ENCODE assay signal across 14 cellular contexts in the genomic region with DNA sequence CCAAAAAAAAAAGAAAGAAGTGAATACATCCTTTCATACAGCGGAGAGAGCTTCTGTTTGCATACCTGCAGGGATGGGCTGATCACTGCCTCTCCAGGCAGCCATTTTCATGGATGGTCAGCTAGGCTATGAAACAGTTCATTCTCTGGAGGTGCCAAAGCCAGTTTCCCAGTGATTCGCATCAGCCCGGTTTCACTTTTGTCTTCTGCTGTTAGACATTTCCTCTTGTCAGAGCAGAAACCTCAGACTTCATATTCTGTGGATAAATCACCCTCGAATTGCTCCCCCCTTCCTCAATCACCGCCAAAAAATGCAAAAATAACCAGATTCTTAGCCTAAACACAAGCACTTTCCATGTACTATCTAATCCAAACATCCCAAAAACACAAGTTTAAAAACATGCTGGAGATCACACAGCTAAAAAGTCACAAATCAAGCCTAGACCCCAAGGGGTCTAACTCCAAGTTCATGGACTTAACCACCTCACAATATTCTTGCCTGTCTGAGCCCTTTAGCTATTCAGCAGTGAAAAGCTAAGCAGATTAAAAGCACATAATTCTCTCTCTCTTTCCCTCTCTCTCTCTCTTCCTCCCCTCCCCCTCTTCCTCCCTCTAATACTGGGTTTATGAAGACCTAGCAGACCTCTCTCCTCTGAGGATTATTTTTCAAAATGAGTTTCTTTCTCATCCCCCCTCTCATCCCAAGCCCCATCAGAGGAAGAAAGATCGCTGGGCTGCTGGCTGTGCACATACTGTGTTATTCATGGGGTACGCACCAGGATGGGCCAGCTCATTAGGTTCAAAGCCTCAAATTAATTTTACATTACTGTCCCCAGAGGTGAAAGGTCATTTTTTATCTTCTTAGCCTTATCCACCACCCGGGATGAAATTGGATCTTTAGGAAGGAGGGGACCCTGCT.
DNase-seq lines count a peak whose midpoint lies in the region; ATAC-seq and TF ChIP-seq lines count a peak whose summit lies in the region.
"Had no signal": no experiment of that assay in that cellular context is flagged by ENCODE, and none has a peak within 500 bp of the region (broad histone marks: within the 10 kb centered on the region; RNA-seq: fewer than 3 reads in every experiment).

No MANE protein-coding gene starts in this region.

- no peak for ATAC-seq in GM19397 (IDR thresholded peaks at IDR 0.05; ENCODE audit: unreplicated experiment)
- ATAC-seq: effector memory CD8-positive, alpha-beta T cell had no signal

- H3K36me3 ChIP-seq in smooth muscle cell (ENCODE audit: low read depth): no peaks in the 10 kb centered on the region
- H3K36me3 ChIP-seq in A673 (ENCODE audit: insufficient read depth, low read length, poor library complexity, severe bottlenecking): no peaks in the 10 kb centered on the region

- POLR2A ChIA-PET in A673 (lab: Charles Lee; ENCODE audit: low non-redundant PET): no interaction called here

- H3F3A ChIP-seq in smooth muscle cell (ENCODE audit: low read depth): peaks cover 12% of the 10 kb centered on the region

- H3K4me1 ChIP-seq in smooth muscle cell (ENCODE audit: low read depth) (peaks cover 26% of the 10 kb centered on the region), A673 (ENCODE audit: insufficient read depth, low read length, poor library complexity, severe bottlenecking) (no peaks in the 10 kb centered on the region)

- CTCF ChIA-PET in A673 (lab: Charles Lee): interaction anchor here (0.5 to 0.6 kb wide), 4 partner anchors 134 to 1959 kb away, joined by 3 to 18 read pairs (median 3); no protein-coding TSS in a partner anchor

- intact Hi-C loops in A673 (cut with micrococcal nuclease; ENCODE audit: unreplicated experiment): no loop called here

- no peaks in the 10 kb centered on the region for H3K9me3 Mint-ChIP-seq in T-helper 1 cell treated with Interleukin-12 subunit alpha and Interleukin-12 subunit beta and Interleukin-4 antibody, amounts not matched to agents 30 μg/mL and 1 μg/mL, for 36 hours

- H3K27ac ChIP-seq in smooth muscle cell (ENCODE audit: low read depth) (peak overlapping the region; percentile 87), A673 (ENCODE audit: low read depth, low read length, poor library complexity, severe bottlenecking) (no peak overlapping the region)
- H3K27ac ChIP-seq: VCaP had no signal

- H3K4me3 Mint-ChIP-seq in T-helper 1 cell treated with Interleukin-12 subunit alpha and Interleukin-12 subunit beta and Interleukin-4 antibody, amounts not matched to agents 30 μg/mL and 1 μg/mL, for 36 hours: peak overlapping the region; percentile 37
- H3K4me3 Mint-ChIP-seq: effector memory CD8-positive, alpha-beta T cell had no signal

- TF ChIP-seq CTCF in fibroblast of villous mesenchyme (IDR thresholded peaks at IDR 0.05; ENCODE audit: insufficient read depth, low read depth, low read length) (no peak), smooth muscle cell (IDR thresholded peaks at IDR 0.05; ENCODE audit: borderline replicate concordance, insufficient read depth, poor library complexity, severe bottlenecking) (no peak), A673 (conservative IDR thresholded peaks at IDR 0.05; ENCODE audit: low read depth, low read length) (no peak)

- H3K27me3 ChIP-seq in smooth muscle cell (ENCODE audit: low read depth) (no peaks in the 10 kb centered on the region), A673 (replicated peaks; ENCODE audit: insufficient read depth, low read depth, low read length, poor library complexity) (no peaks in the 10 kb centered on the region)

- no peak for DNase-seq in T-helper 1 cell
- peak; percentile 9 for DNase-seq in SK-N-DZ (ENCODE audit: low spot score)
- peak; percentile 87 for DNase-seq in fibroblast of villous mesenchyme (ENCODE audit: low read depth)
- no peak for DNase-seq in smooth muscle cell (lab: John Stamatoyannopoulos, UW; ENCODE audit: unreplicated experiment)
- DNase-seq in A673 (ENCODE audit: low spot score): no peak
- no peak for DNase-seq in NCI-H1092 treated with DMSO at 0.1 percent for 48 hours (lab: John Stamatoyannopoulos, UW)
- DNase-seq: activated effector memory CD4-positive, alpha-beta T cell treated with Interleukin-2 at 50 U/mL for 16 hours; effector memory CD8-positive, alpha-beta T cell; GF-D8; islet precursor cell; NCI-H1105 treated with DMSO at 0.1 percent for 48 hours had no signal

- H3K4me2 ChIP-seq in smooth muscle cell: peak overlapping the region; percentile 67

- WGBS in smooth muscle cell (ENCODE audit: low lambda C conversion rate): 45% methylated on average over 8 of the region's 8 CpGs

- H3K9ac ChIP-seq in smooth muscle cell (ENCODE audit: low read depth): peak overlapping the region; percentile 47

- H3K27ac Mint-ChIP-seq in T-helper 1 cell treated with Interleukin-12 subunit alpha and Interleukin-12 subunit beta and Interleukin-4 antibody, amounts not matched to agents 30 μg/mL and 1 μg/mL, for 36 hours: peak overlapping the region; percentile 18
- H3K27ac Mint-ChIP-seq: effector memory CD8-positive, alpha-beta T cell had no signal

- no peaks in the 10 kb centered on the region for H3K27me3 Mint-ChIP-seq in T-helper 1 cell treated with Interleukin-12 subunit alpha and Interleukin-12 subunit beta and Interleukin-4 antibody, amounts not matched to agents 30 μg/mL and 1 μg/mL, for 36 hours (ENCODE audit: low read depth)

- BruUV-seq in A673 (replicated peaks; lab: Mats Ljungman, UMichigan): no TSS peak

- no peaks in the 10 kb centered on the region for H4K20me1 ChIP-seq in smooth muscle cell (ENCODE audit: low read depth)

- H2AFZ ChIP-seq in smooth muscle cell (ENCODE audit: low read depth): no peak overlapping the region

- H3K9me3 ChIP-seq in smooth muscle cell (replicated peaks; ENCODE audit: low read depth) (no peaks in the 10 kb centered on the region), A673 (ENCODE audit: low read depth, low read length, poor library complexity, severe bottlenecking) (no peaks in the 10 kb centered on the region)

- no peaks in the 10 kb centered on the region for H3K36me3 Mint-ChIP-seq in T-helper 1 cell treated with Interleukin-12 subunit alpha and Interleukin-12 subunit beta and Interleukin-4 antibody, amounts not matched to agents 30 μg/mL and 1 μg/mL, for 36 hours (ENCODE audit: low read depth)

- no peaks in the 10 kb centered on the region for H3K79me2 ChIP-seq in smooth muscle cell (ENCODE audit: low read depth)

- H3K4me3 ChIP-seq in fibroblast of villous mesenchyme (ENCODE audit: low read depth, low read length) (peak overlapping the region; percentile 39), smooth muscle cell (no peak overlapping the region), A673 (ENCODE audit: low read depth, low read length, poor library complexity, severe bottlenecking) (no peak overlapping the region)

- H3K4me1 Mint-ChIP-seq in T-helper 1 cell treated with Interleukin-12 subunit alpha and Interleukin-12 subunit beta and Interleukin-4 antibody, amounts not matched to agents 30 μg/mL and 1 μg/mL, for 36 hours (ENCODE audit: low read depth): peaks cover 6% of the 10 kb centered on the region

Comparison
In these comparisons a context has a peak if more than half of its experiments do, and no peak if none do; other contexts are left out.
1. DNase-seq: peak in SK-N-DZ (single experiment) and fibroblast of villous mesenchyme (single experiment); none in T-helper 1 cell (0 of 5), smooth muscle cell (single experiment), A673 (single experiment) and NCI-H1092 treated with DMSO at 0.1 percent for 48 hours (single experiment).